ENCODE assay signal across 11 cellular contexts in the genomic region with DNA sequence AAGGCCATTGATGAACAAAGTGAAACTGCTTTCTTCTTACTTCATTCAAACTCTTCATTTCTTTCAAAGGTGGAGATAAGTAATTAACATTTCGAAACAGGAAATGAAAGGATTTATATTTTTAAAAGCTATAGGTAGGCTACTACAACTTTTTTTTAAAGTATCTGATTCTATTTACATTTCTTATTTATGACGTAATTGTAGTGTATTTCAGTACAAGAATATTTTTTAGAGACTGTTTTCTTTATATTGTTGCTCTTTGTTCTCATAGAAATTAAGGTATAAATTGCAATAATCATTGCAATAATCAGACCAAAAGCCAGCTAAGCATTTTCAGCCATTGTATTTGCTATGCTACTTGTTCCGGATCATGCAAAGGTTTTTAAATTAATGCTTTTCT. TPM values are rescaled to one million over a fixed set of nuclear protein-coding genes. Genes with fewer than 3 reads are reported as not detected.
DNase-seq lines count a peak whose midpoint lies in the region; ATAC-seq, FAIRE-seq and TF ChIP-seq lines count a peak whose summit lies in the region.
"Had no signal": no experiment of that assay in that cellular context is flagged by ENCODE, and none has a peak within 500 bp of the region (broad histone marks: within the 10 kb centered on the region; RNA-seq: fewer than 3 reads in every experiment).

No MANE protein-coding gene starts in this region.

- H3K79me2 ChIP-seq in HepG2 (ENCODE audit: insufficient read depth, low read length), result peaks cover 98% of the 10 kb centered on the region

- peaks cover 3% of the 10 kb centered on the region for H3K36me3 Mint-ChIP-seq in activated CD8-positive, alpha-beta T cell treated with anti-CD3 and anti-CD28 coated beads for 36 hours (ENCODE audit: low read depth)
- no peaks in the 10 kb centered on the region for H3K36me3 Mint-ChIP-seq in glutamatergic neuron (ENCODE audit: unreplicated experiment)

- no peak overlapping the region for H3K27ac Mint-ChIP-seq in activated CD8-positive, alpha-beta T cell treated with anti-CD3 and anti-CD28 coated beads for 36 hours
- H3K27ac Mint-ChIP-seq in glutamatergic neuron (ENCODE audit: unreplicated experiment), result no peak overlapping the region

- H3K9me3 ChIP-seq in HepG2 (ENCODE audit: low read length) (no peaks in the 10 kb centered on the region), right lobe of liver (no peaks in the 10 kb centered on the region), upper lobe of right lung (no peaks in the 10 kb centered on the region), Peyer's patch (no peaks in the 10 kb centered on the region)

- intact Hi-C loops in HepG2 (cut with micrococcal nuclease; ENCODE audit: unreplicated experiment), result loop anchor here (5.0 kb wide), 2 partner anchors 79 to 99 kb away; a partner anchor contains a TSS
- intact Hi-C loops in right lobe of liver (cut with DNase I), result no loop called here
- intact Hi-C loops in activated CD8-positive, alpha-beta T cell treated with anti-CD3 and anti-CD28 coated beads for 36 hours (cut with micrococcal nuclease), result no loop called here
- intact Hi-C loops in upper lobe of right lung (cut with DNase I), result no loop called here

- H3K27me3 Mint-ChIP-seq in activated CD8-positive, alpha-beta T cell treated with anti-CD3 and anti-CD28 coated beads for 36 hours, result no peaks in the 10 kb centered on the region
- H3K27me3 Mint-ChIP-seq in glutamatergic neuron (ENCODE audit: unreplicated experiment), result no peaks in the 10 kb centered on the region
- H3K27me3 Mint-ChIP-seq: CD8-positive, alpha-beta memory T cell had no signal

- in situ Hi-C loops in HepG2 (cut with HindIII; ENCODE audit: extremely low pct_ligation_motif_present, low pct_unique_long_range_greater_than_20kb), result loop anchor here (5.0 kb wide), 1 partner anchor 79 kb away; a partner anchor contains a TSS

- peaks cover 53% of the 10 kb centered on the region for H3K4me1 Mint-ChIP-seq in activated CD8-positive, alpha-beta T cell treated with anti-CD3 and anti-CD28 coated beads for 36 hours (ENCODE audit: low read depth)
- H3K4me1 Mint-ChIP-seq in glutamatergic neuron (ENCODE audit: low read depth, unreplicated experiment), result peaks cover 25% of the 10 kb centered on the region

- H3K4me1 ChIP-seq in HepG2 (ENCODE audit: insufficient read depth, low read length) (peaks cover 91% of the 10 kb centered on the region), right lobe of liver (peaks cover 0 to 77% (median 25%) of the 10 kb centered on the region in 4 donors), upper lobe of right lung (peaks cover 57% of the 10 kb centered on the region), Peyer's patch (peaks cover 0 to 43% (median 3%) of the 10 kb centered on the region in 4 donors)

- peak overlapping the region; percentile 86 for H3K4me3 Mint-ChIP-seq in activated CD8-positive, alpha-beta T cell treated with anti-CD3 and anti-CD28 coated beads for 36 hours
- peak overlapping the region; percentile 84 for H3K4me3 Mint-ChIP-seq in glutamatergic neuron (ENCODE audit: unreplicated experiment)

- 64% methylated on average over 3 of the region's 3 CpGs for WGBS in HepG2 (ENCODE audit: low lambda C conversion rate)
- WGBS in right lobe of liver (ENCODE audit: insufficient coverage, low coverage, low lambda C conversion rate, missing lambda C conversion rate), result 19% methylated on average over 3 of the region's 3 CpGs

- H3K9me3 Mint-ChIP-seq in activated CD8-positive, alpha-beta T cell treated with anti-CD3 and anti-CD28 coated beads for 36 hours, result no peaks in the 10 kb centered on the region
- H3K9me3 Mint-ChIP-seq in glutamatergic neuron (ENCODE audit: unreplicated experiment), result no peaks in the 10 kb centered on the region
- H3K9me3 Mint-ChIP-seq: activated T-cell treated with anti-CD3 and anti-CD28 coated beads, Interleukin-2, amount 50 U/mL, for 4 hours; CD8-positive, alpha-beta memory T cell had no signal

- H3K4me3 ChIP-seq in HepG2 (replicated peaks in 1 of 3; ENCODE audit: insufficient read depth in 1 of 3, low read depth in 2 of 3, low read length in 3 of 3) (peak overlapping the region; percentile 63 to 76 (median 68); a peak in 5 of 6 replicates), right lobe of liver (peak overlapping the region in 1 of 3 donors; percentile 48), upper lobe of right lung (peak overlapping the region; percentile 35), Peyer's patch (peak overlapping the region in 1 of 4 donors; percentile 38)

- H3K27ac ChIP-seq in HepG2 (ENCODE audit: extremely low read length, insufficient read depth, low read length) (no peak overlapping the region), right lobe of liver (no peak overlapping the region), upper lobe of right lung (no peak overlapping the region), Peyer's patch (no peak overlapping the region)

- H2AFZ ChIP-seq in HepG2 (ENCODE audit: low read length), result no peak overlapping the region

- POLR2A ChIA-PET in HepG2 (lab: Yijun Ruan, JAX), result no interaction called here
- POLR2A ChIA-PET in activated CD8-positive, alpha-beta T cell treated with anti-CD3 and anti-CD28 coated beads for 36 hours (lab: Charles Lee), result interaction anchor here (0.6 to 2.4 kb wide), 3 partner anchors 10 to 14 kb away, joined by 3 to 11 read pairs (median 4); a partner anchor contains a TSS

- H3K9ac ChIP-seq in HepG2 (ENCODE audit: insufficient read depth, low read depth, low read length), result peak overlapping the region; percentile 77; the same call in 1 of the 2 replicates

- peaks cover 41% of the 10 kb centered on the region for H4K20me1 ChIP-seq in HepG2 (ENCODE audit: insufficient read depth, low read length)

- DNase-seq in HepG2 (ENCODE audit: low spot score), result no peak
- no peak for DNase-seq in right lobe of liver
- no peak for DNase-seq in activated CD8-positive, alpha-beta T cell treated with anti-CD3 and anti-CD28 coated beads for 36 hours
- DNase-seq in glutamatergic neuron, result no peak
- DNase-seq in upper lobe of right lung, result no peak
- no peak for DNase-seq in GM10266 (ENCODE audit: extremely low spot score)
- DNase-seq in Peyer's patch, result no peak
- no peak for DNase-seq in activated CD4-positive, CD25-positive, alpha-beta regulatory T cell treated with anti-CD3 and anti-CD28 coated beads, Interleukin-2, amount 50 U/mL, for 72 hours
- DNase-seq: activated T-cell treated with anti-CD3 and anti-CD28 coated beads, Interleukin-2, amount 50 U/mL, for 4 hours; CD8-positive, alpha-beta memory T cell; NCI-H2029 treated with DMSO at 0.1 percent for 48 hours had no signal

- no peak for ATAC-seq in HepG2
- ATAC-seq in right lobe of liver, result no peak
- no peak for ATAC-seq in activated CD8-positive, alpha-beta T cell treated with anti-CD3 and anti-CD28 coated beads for 36 hours
- ATAC-seq in upper lobe of right lung, result no peak
- ATAC-seq: activated T-cell treated with anti-CD3 and anti-CD28 coated beads, Interleukin-2, amount 50 U/mL, for 4 hours had no signal

- CTCF ChIA-PET in HepG2 (lab: Yijun Ruan, JAX; ENCODE audit: low intra/inter-chr PET ratio, low total read pairs), result no interaction called here
- CTCF ChIA-PET in activated CD8-positive, alpha-beta T cell treated with anti-CD3 and anti-CD28 coated beads for 36 hours (lab: Charles Lee), result interaction anchor here (1.5 to 2.0 kb wide), 2 partner anchors 41 to 100 kb away, joined by 4 to 7 read pairs; no protein-coding TSS in a partner anchor

- H3K27me3 ChIP-seq in HepG2 (ENCODE audit: control insufficient read depth in 1 of 2, insufficient read depth in 2 of 2, low read length in 2 of 2) (no peaks in the 10 kb centered on the region), right lobe of liver (no peaks in the 10 kb centered on the region), upper lobe of right lung (no peaks in the 10 kb centered on the region), Peyer's patch (no peaks in the 10 kb centered on the region)

- TF ChIP-seq RAD21 in HepG2 (CRISPR knock-in tag; IDR thresholded peaks at IDR 0.05), result no peak

- no peak for FAIRE-seq in HepG2 (lab: Jason Lieb, UNC)

- no peak for TF ChIP-seq CTCF in HepG2 (CRISPR knock-in tag; IDR thresholded peaks at IDR 0.05)
- no peak for TF ChIP-seq CTCF in right lobe of liver (IDR thresholded peaks at IDR 0.05)
- TF ChIP-seq CTCF in activated CD8-positive, alpha-beta T cell treated with anti-CD3 and anti-CD28 coated beads for 36 hours (IDR thresholded peaks at IDR 0.05), result no peak
- no peak for TF ChIP-seq CTCF in glutamatergic neuron (IDR thresholded peaks at IDR 0.05; ENCODE audit: partially characterized antibody, unreplicated experiment)
- TF ChIP-seq CTCF in upper lobe of right lung (IDR thresholded peaks at IDR 0.05), result no peak
- TF ChIP-seq CTCF in GM10266 (IDR thresholded peaks at IDR 0.05; ENCODE audit: control insufficient read depth, insufficient read depth, low read depth, missing control alignments), result no peak
- no peak for TF ChIP-seq CTCF in Peyer's patch (IDR thresholded peaks at IDR 0.05)

- no peak for TF ChIP-seq POLR2A in HepG2 (IDR thresholded peaks at IDR 0.05; ENCODE audit: insufficient read depth in 1 of 2, low read depth in 2 of 2, low read length in 2 of 2)
- no peak for TF ChIP-seq POLR2A in right lobe of liver (IDR thresholded peaks at IDR 0.05)
- no peak for TF ChIP-seq POLR2A in Peyer's patch (IDR thresholded peaks at IDR 0.05)

- peak overlapping the region; percentile 82 for H3K4me2 ChIP-seq in HepG2 (ENCODE audit: low read depth, low read length)

- TF ChIP-seq EP300 in HepG2 (IDR thresholded peaks at IDR 0.05; ENCODE audit: low read depth in 2 of 2, low read length in 2 of 2) (no peak), HepG2 (CRISPR knock-in tag; IDR thresholded peaks at IDR 0.05; ENCODE audit: borderline replicate concordance) (no peak)

- no peaks in the 10 kb centered on the region for H3K36me3 ChIP-seq in HepG2 (replicated peaks in 1 of 2; ENCODE audit: control insufficient read depth in 1 of 2, insufficient read depth in 2 of 2, low read length in 2 of 2)
- no peaks in the 10 kb centered on the region for H3K36me3 ChIP-seq in right lobe of liver
- H3K36me3 ChIP-seq in upper lobe of right lung, result no peaks in the 10 kb centered on the region
- no peaks in the 10 kb centered on the region for H3K36me3 ChIP-seq in Peyer's patch

- no TSS peak for BruUV-seq in HepG2 (replicated peaks; lab: Mats Ljungman, UMichigan)

RNA-seq across cellular contexts. Expression of a gene that starts 13.7 kb away (rescaled TPM):
- total RNA-seq in HepG2 (2016; rRNA removed; fragmentation: Illumina TruSeq; extraction: Trizol) (84.2 and 116 TPM in 2 replicates), right lobe of liver (100 to 1,000 TPM in 1 of 6 experiments, 10 to 100 TPM in 5; 46.1 to 111 (median 48.9) TPM), glutamatergic neuron (ENCODE audit: unreplicated experiment) (80.1 TPM), upper lobe of right lung (79.5 TPM), Peyer's patch (100 to 1,000 TPM in 1 of 4 donors, 10 to 100 TPM in 3; 75.9 to 154 (median 81.0) TPM)
- 163 and 169 TPM in 2 replicates for total RNA-seq in HepG2 (2016; cell fraction: cytosol; rRNA removed; fragmentation: Illumina TruSeq; extraction: Trizol; ENCODE audit: low read depth)
- total RNA-seq in HepG2 (2016; cell fraction: insoluble cytoplasmic fraction; rRNA removed; fragmentation: Illumina TruSeq; extraction: Trizol), result 84.8 and 120 TPM in 2 replicates
- 61.5 and 72.0 TPM in 2 replicates for total RNA-seq in HepG2 (2016; cell fraction: membrane; rRNA removed; fragmentation: Illumina TruSeq; extraction: Trizol)
- total RNA-seq in HepG2 (2016; cell fraction: nucleus; rRNA removed; fragmentation: Illumina TruSeq; extraction: Trizol), result 53.8 and 55.3 TPM in 2 replicates
- 107 and 115 TPM in 2 replicates for polyA plus RNA-seq in HepG2 (2011; rRNA removed)
- polyA plus RNA-seq in HepG2 (2011; cell fraction: cytosol; rRNA removed), result 73.1 and 90.8 TPM in 2 replicates
- polyA plus RNA-seq in HepG2 (2011; cell fraction: nucleus; rRNA removed), result 23.5 and 26.7 TPM in 2 replicates
- polyA plus RNA-seq in HepG2 (2012), result 56.0 and 64.2 TPM in 2 replicates
- 14.8 and 17.1 TPM in 2 replicates for polyA plus RNA-seq in HepG2 (2016; cell fraction: cytosol; fragmentation: Illumina TruSeq; extraction: Trizol; ENCODE audit: low read depth)
- polyA plus RNA-seq in HepG2 (2016; cell fraction: insoluble cytoplasmic fraction; fragmentation: Illumina TruSeq; extraction: Trizol; ENCODE audit: low read depth), result 108 and 110 TPM in 2 replicates
- polyA plus RNA-seq in HepG2 (2016; cell fraction: membrane; fragmentation: Illumina TruSeq; extraction: Trizol; ENCODE audit: low read depth), result 27.8 and 29.0 TPM in 2 replicates
- polyA plus RNA-seq in HepG2 (2016; cell fraction: nucleus; fragmentation: Illumina TruSeq; extraction: Trizol; ENCODE audit: insufficient read depth, low read depth), result 53.6 and 59.5 TPM in 2 replicates
- polyA minus RNA-seq in HepG2 (2011; rRNA and poly(A)+ RNA removed; ENCODE audit: low replicate concordance), result 52.9 and 70.2 TPM in 2 replicates
- 77.0 and 77.7 TPM in 2 replicates for polyA minus RNA-seq in HepG2 (2011; cell fraction: cytosol; rRNA and poly(A)+ RNA removed)
- polyA minus RNA-seq in HepG2 (2011; cell fraction: nucleus; rRNA and poly(A)+ RNA removed), result 80.9 and 83.3 TPM in 2 replicates
- total RNA-seq in activated CD8-positive, alpha-beta T cell treated with anti-CD3 and anti-CD28 coated beads for 36 hours, result 10 to 100 TPM; 29.6 to 30.7 TPM
